15 cellular contexts compared by ENCODE assay signal in genomic region chr17:50845260-50846147, GRCh38. TPM values are rescaled to one million over a fixed set of nuclear protein-coding genes. Genes with fewer than 3 reads are reported as not detected.
DNase-seq lines count a peak whose midpoint lies in the region; ATAC-seq and TF ChIP-seq lines count a peak whose summit lies in the region.
"Had no signal": no experiment of that assay in that cellular context is flagged by ENCODE, and none has a peak within 500 bp of the region (broad histone marks: within the 10 kb centered on the region; RNA-seq: fewer than 3 reads in every experiment).

No MANE protein-coding gene starts in this region.

- POLR2A ChIA-PET in WTC11 (lab: Charles Lee), result interaction anchor here (0.7 to 0.8 kb wide), 2 partner anchors 20 to 21 kb away, joined by 3 read pairs; partner anchors contain the start of gene TOB1

- no peak overlapping the region for H3K4me3 Mint-ChIP-seq in WTC11
- no peak overlapping the region for H3K4me3 Mint-ChIP-seq in osteocyte (ENCODE audit: unreplicated experiment)
- H3K4me3 Mint-ChIP-seq: activated T-cell treated with anti-CD3 and anti-CD28 coated beads, Interleukin-2, amount 50 U/mL, for 24 hours had no signal

- H3K27me3 ChIP-seq in cardiac muscle cell (no peaks in the 10 kb centered on the region), ascending aorta (no peaks in the 10 kb centered on the region)
- H3K27me3 ChIP-seq: brain microvascular endothelial cell had no signal

- peaks cover 18% of the 10 kb centered on the region for H3K4me1 ChIP-seq in cardiac muscle cell (ENCODE audit: low read depth)
- H3K4me1 ChIP-seq in ascending aorta, result no peaks in the 10 kb centered on the region

- H3K36me3 ChIP-seq in cardiac muscle cell, result no peaks in the 10 kb centered on the region
- no peaks in the 10 kb centered on the region for H3K36me3 ChIP-seq in ascending aorta
- H3K36me3 ChIP-seq: brain microvascular endothelial cell had no signal

- peak overlapping the region; percentile 74 for H3K27ac ChIP-seq in cardiac muscle cell
- no peak overlapping the region for H3K27ac ChIP-seq in ascending aorta
- H3K27ac ChIP-seq: brain microvascular endothelial cell, C4-2B had no signal

- H3K4me3 ChIP-seq in cardiac muscle cell (no peak overlapping the region), ascending aorta (no peak overlapping the region)

- DNase-seq in GM03348 (ENCODE audit: low spot score), result peak; percentile 67
- no peak for DNase-seq in WTC11 (ENCODE audit: low spot score)
- DNase-seq in cardiac muscle cell (ENCODE audit: low read depth in 1 of 2, low spot score in 1 of 2), result peak in 1 of 2 donors; percentile 34
- peak; percentile 76 for DNase-seq in osteocyte (ENCODE audit: extremely low spot score, unreplicated experiment)
- DNase-seq in ascending aorta (ENCODE audit: low spot score in 2 of 2), result no peak
- no peak for DNase-seq in globus pallidus (ENCODE audit: low spot score)
- DNase-seq: activated T-cell treated with anti-CD3 and anti-CD28 coated beads, Interleukin-2, amount 50 U/mL, for 24 hours; brain microvascular endothelial cell; foreskin melanocyte; NCI-H2081 had no signal

- H3K36me3 Mint-ChIP-seq in WTC11, result no peaks in the 10 kb centered on the region
- H3K36me3 Mint-ChIP-seq in osteocyte (ENCODE audit: unreplicated experiment), result no peaks in the 10 kb centered on the region

- intact Hi-C loops in ascending aorta (cut with DNase I), result no loop called here

- no peak overlapping the region; the same call in 1 of the 2 replicates for H3K27ac Mint-ChIP-seq in WTC11
- H3K27ac Mint-ChIP-seq in osteocyte (ENCODE audit: unreplicated experiment), result no peak overlapping the region
- H3K27ac Mint-ChIP-seq: activated T-cell treated with anti-CD3 and anti-CD28 coated beads, Interleukin-2, amount 50 U/mL, for 24 hours had no signal

- H3K27me3 Mint-ChIP-seq in WTC11 (ENCODE audit: low read depth) (no peaks in the 10 kb centered on the region), osteocyte (ENCODE audit: unreplicated experiment) (no peaks in the 10 kb centered on the region)
- H3K27me3 Mint-ChIP-seq: activated T-cell treated with anti-CD3 and anti-CD28 coated beads, Interleukin-2, amount 50 U/mL, for 24 hours had no signal

- ATAC-seq in WTC11, result 0 out of 2 replicates have a peak, but pooled peaks have one; percentile 7
- ATAC-seq in GM18873 (IDR thresholded peaks at IDR 0.05; ENCODE audit: low FRiP score, unreplicated experiment), result no peak
- ATAC-seq in GM21381 (IDR thresholded peaks at IDR 0.05; ENCODE audit: unreplicated experiment), result no peak
- ATAC-seq: Panc1 had no signal

- TF ChIP-seq CTCF in WTC11 (IDR thresholded peaks at IDR 0.05), result no peak
- TF ChIP-seq CTCF in cardiac muscle cell (IDR thresholded peaks at IDR 0.05; ENCODE audit: low read depth, low read length), result no peak
- no peak for TF ChIP-seq CTCF in osteocyte (IDR thresholded peaks at IDR 0.05)
- no peak for TF ChIP-seq CTCF in ascending aorta (IDR thresholded peaks at IDR 0.05)

- H3K9me3 Mint-ChIP-seq in WTC11, result no peaks in the 10 kb centered on the region
- H3K9me3 Mint-ChIP-seq in osteocyte (ENCODE audit: unreplicated experiment), result no peaks in the 10 kb centered on the region
- H3K9me3 Mint-ChIP-seq: activated T-cell treated with anti-CD3 and anti-CD28 coated beads, Interleukin-2, amount 50 U/mL, for 24 hours had no signal

- CTCF ChIA-PET in WTC11 (lab: Charles Lee), result interaction anchor here (0.7 to 9.0 kb wide), 6 partner anchors 39 to 109 kb away, joined by 3 to 233 read pairs (median 4); no protein-coding TSS in a partner anchor

- peaks cover 9% of the 10 kb centered on the region for H3K4me1 Mint-ChIP-seq in WTC11
- peaks cover 5% of the 10 kb centered on the region for H3K4me1 Mint-ChIP-seq in osteocyte (ENCODE audit: unreplicated experiment)

- no peaks in the 10 kb centered on the region for H3K9me3 ChIP-seq in cardiac muscle cell (ENCODE audit: low read depth)
- H3K9me3 ChIP-seq in ascending aorta, result no peaks in the 10 kb centered on the region

TF ChIP-seq in WTC11, 78 proteins besides CTCF, POLR2A, EP300 and RAD21:
- TF ChIP-seq USF1 (CRISPR knock-in tag; IDR thresholded peaks at IDR 0.05) (peak; percentile 17; the same call in 1 of the 2 replicates), SMAD4 (CRISPR knock-in tag; IDR thresholded peaks at IDR 0.05) (no peak), USF2 (CRISPR knock-in tag; IDR thresholded peaks at IDR 0.05) (peak; percentile 19; the same call in 1 of the 2 replicates)

RNA-seq across cellular contexts. Expression of gene WFIKKN2, which starts 10.1 kb away (rescaled TPM):
- total RNA-seq in WTC11 (2021) (0.07 to 0.11 TPM (median 0.09 TPM) in 3 replicates), cardiac muscle cell (0.18 TPM in 1 of 2 replicates, not detected in the other), osteocyte (not detected in 2 replicates), ascending aorta (not detected)
- polyA plus RNA-seq in cardiac muscle cell, result 0.34 and 0.40 TPM in 2 replicates
- total RNA-seq: HT1080 had no signal

RNA-seq across cellular contexts. Expression of gene TOB1, which starts 20.6 kb away (rescaled TPM):
- total RNA-seq in WTC11 (2021) (33.5 to 37.9 TPM (median 36.0 TPM) in 3 replicates), cardiac muscle cell (17.1 and 35.4 TPM in 2 replicates), osteocyte (34.2 and 40.1 TPM in 2 replicates), ascending aorta (41.7 TPM)
- 29.9 and 46.1 TPM in 2 replicates for polyA plus RNA-seq in cardiac muscle cell

Comparison
In these comparisons a context has a peak if more than half of its experiments do, and no peak if none do; other contexts are left out.
1. DNase-seq: peak in GM03348 (single experiment) and osteocyte (single experiment); none in WTC11 (single experiment), ascending aorta (0 of 2) and globus pallidus (single experiment).